20 cellular contexts compared by ENCODE assay signal in the genomic region with DNA sequence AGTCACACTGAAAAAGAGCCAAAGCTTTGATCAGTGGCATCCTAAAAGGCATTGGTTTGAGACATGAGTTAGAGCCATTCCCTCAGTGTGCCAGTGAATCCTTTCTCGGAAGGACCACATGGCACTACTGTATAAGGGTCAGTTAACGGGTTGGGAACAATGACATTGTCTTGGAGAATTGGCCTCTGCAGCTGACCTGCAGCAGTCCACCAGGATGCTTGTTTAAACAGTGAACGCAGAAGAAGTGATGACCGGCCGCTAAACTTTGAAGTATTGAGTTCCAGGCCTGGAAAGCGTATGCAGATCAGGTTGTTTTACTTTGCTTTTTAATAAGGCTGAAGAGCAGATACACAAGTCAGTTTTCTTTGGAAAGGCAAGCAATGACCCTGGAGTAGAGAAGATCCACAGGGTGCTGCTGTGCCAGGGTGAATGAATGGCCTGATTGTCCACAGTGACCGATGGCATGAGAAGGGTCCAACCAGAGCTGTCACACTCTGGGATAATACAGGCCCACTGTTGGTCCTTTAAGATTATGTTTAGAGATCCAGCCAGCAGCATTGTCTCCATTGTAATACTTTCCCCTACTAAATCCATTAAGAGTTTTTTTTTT.
"Had no signal": no experiment of that assay in that cellular context is flagged by ENCODE, and none has a peak within 500 bp of the region (broad histone marks: within the 10 kb centered on the region; RNA-seq: fewer than 3 reads in every experiment).

No MANE protein-coding gene starts in this region.

- H3K27ac ChIP-seq: breast epithelium, esophagus muscularis mucosa, lower lobe of right lung, parathyroid adenoma, thoracic aorta, upper lobe of left lung, WERI-Rb-1 had no signal

- DNase-seq: activated CD4-positive, alpha-beta T cell treated with anti-CD3 and anti-CD28 coated beads for 1 hour; activated CD8-positive, alpha-beta memory T cell treated with anti-CD3 and anti-CD28 coated beads for 24 hours; activated CD8-positive, alpha-beta memory T cell treated with anti-CD3 and anti-CD28 coated beads, Interleukin-2, amount 50 U/mL, for 48 hours; activated effector memory CD4-positive, alpha-beta T cell treated with Interleukin-2 at 50 U/mL for 16 hours; activated naive CD4-positive, alpha-beta T cell treated with anti-CD3 and anti-CD28 coated beads, Interleukin-2, amount 10 ng/mL, durations not matched to agents 7 days and 5 days; activated naive CD8-positive, alpha-beta T cell treated with anti-CD3 and anti-CD28 coated beads, Interleukin-2, amount 50 U/mL, for 24 hours; activated T-cell treated with anti-CD3 and anti-CD28 coated beads, Interleukin-2, amount 50 U/mL, for 48 hours; cerebellar nuclear complex; effector CD8-positive, alpha-beta T cell; lower lobe of right lung; stimulated activated CD4-positive, alpha-beta T cell treated with anti-CD3 and anti-CD28 coated beads, Interleukin-12 subunit alpha, Interleukin-12 subunit beta, amount 100 ng/mL, for 4 hours; stimulated activated CD4-positive, alpha-beta T cell treated with anti-CD3 and anti-CD28 coated beads, Interleukin-1b, Interleukin-23, amount 100 ng/mL, for 48 hours; SW 1271; T-helper 2 cell; upper lobe of left lung; WERI-Rb-1 had no signal

- H3K27me3 ChIP-seq: breast epithelium, esophagus muscularis mucosa, upper lobe of left lung had no signal

- ATAC-seq: activated naive CD8-positive, alpha-beta T cell treated with anti-CD3 and anti-CD28 coated beads, Interleukin-2, amount 50 U/mL, for 24 hours; lower lobe of right lung had no signal
